ENCODE assay signal across 11 cellular contexts in genomic region chr16:79278506-79278905, GRCh38.
DNase-seq lines count a peak whose midpoint lies in the region; ATAC-seq lines count a peak whose summit lies in the region.
"Had no signal": no experiment of that assay in that cellular context is flagged by ENCODE, and none has a peak within 500 bp of the region (broad histone marks: within the 10 kb centered on the region; RNA-seq: fewer than 3 reads in every experiment).

No MANE protein-coding gene starts in this region.

- H3K4me1 Mint-ChIP-seq in activated CD4-positive, alpha-beta T cell treated with anti-CD3 and anti-CD28 coated beads, Interleukin-2, amount 10 ng/mL, durations not matched to agents 7 days and 5 days: peaks cover 81% of the 10 kb centered on the region

- peaks cover 35% of the 10 kb centered on the region for H3K4me1 ChIP-seq in effector memory CD4-positive, alpha-beta T cell (ENCODE audit: control insufficient read depth, insufficient read depth, low read length, poor library complexity, severe bottlenecking)
- H3K4me1 ChIP-seq: gastroesophageal sphincter had no signal

- ATAC-seq in HG02610 (IDR thresholded peaks at IDR 0.05; ENCODE audit: unreplicated experiment): peak; percentile 63
- ATAC-seq: gastroesophageal sphincter had no signal

- peak overlapping the region; percentile 51 for H3K27ac ChIP-seq in effector memory CD4-positive, alpha-beta T cell (ENCODE audit: insufficient read depth, low read length, poor library complexity, severe bottlenecking)
- H3K27ac ChIP-seq: gastroesophageal sphincter had no signal

- H3K9me3 ChIP-seq in effector memory CD4-positive, alpha-beta T cell (ENCODE audit: control insufficient read depth, low read length): no peaks in the 10 kb centered on the region
- H3K9me3 ChIP-seq: gastroesophageal sphincter had no signal

- POLR2A ChIA-PET in activated CD4-positive, alpha-beta T cell treated with anti-CD3 and anti-CD28 coated beads, Interleukin-2, amount 10 ng/mL, durations not matched to agents 7 days and 5 days (lab: Charles Lee): no interaction called here

- H3K9me3 Mint-ChIP-seq in activated CD4-positive, alpha-beta T cell treated with anti-CD3 and anti-CD28 coated beads, Interleukin-2, amount 10 ng/mL, durations not matched to agents 7 days and 5 days: peaks cover 2% of the 10 kb centered on the region
- H3K9me3 Mint-ChIP-seq: naive B cell, type B pancreatic cell had no signal

- peak overlapping the region; percentile 13 for H3K4me3 ChIP-seq in effector memory CD4-positive, alpha-beta T cell (ENCODE audit: insufficient read depth, low read depth, low read length, poor library complexity, severe bottlenecking)
- H3K4me3 ChIP-seq: gastroesophageal sphincter had no signal

- peak overlapping the region; percentile 92 for H3K27ac Mint-ChIP-seq in activated CD4-positive, alpha-beta T cell treated with anti-CD3 and anti-CD28 coated beads, Interleukin-2, amount 10 ng/mL, durations not matched to agents 7 days and 5 days
- H3K27ac Mint-ChIP-seq: type B pancreatic cell had no signal

- H3K27me3 Mint-ChIP-seq in activated CD4-positive, alpha-beta T cell treated with anti-CD3 and anti-CD28 coated beads, Interleukin-2, amount 10 ng/mL, durations not matched to agents 7 days and 5 days: peaks cover 35% of the 10 kb centered on the region

- peak; percentile 82 for DNase-seq in activated CD4-positive, alpha-beta T cell treated with anti-CD3 and anti-CD28 coated beads, Interleukin-2, amount 10 ng/mL, durations not matched to agents 7 days and 5 days
- DNase-seq in effector memory CD4-positive, alpha-beta T cell: peak in 2 of 3 donors; percentile 31 to 41
- peak; percentile 70 for DNase-seq in stimulated activated naive CD4-positive, alpha-beta T cell treated with Interleukin-2 at 50 U/mL for 16 hours (lab: John Stamatoyannopoulos, UW)
- DNase-seq in NCI-H2081 (lab: John Stamatoyannopoulos, UW) (no peak), glomerular visceral epithelial cell (ENCODE audit: extremely low spot score) (no peak), NCI-H1694 treated with DMSO at 0.1 percent for 48 hours (lab: John Stamatoyannopoulos, UW) (no peak), ureter (ENCODE audit: low spot score) (no peak)
- DNase-seq: naive B cell had no signal

- H3K27me3 ChIP-seq in effector memory CD4-positive, alpha-beta T cell (replicated peaks; ENCODE audit: control insufficient read depth, insufficient read depth, low read length, poor library complexity, severe bottlenecking): no peaks in the 10 kb centered on the region
- H3K27me3 ChIP-seq: gastroesophageal sphincter had no signal

- H3K36me3 Mint-ChIP-seq in activated CD4-positive, alpha-beta T cell treated with anti-CD3 and anti-CD28 coated beads, Interleukin-2, amount 10 ng/mL, durations not matched to agents 7 days and 5 days (ENCODE audit: low read depth): peaks cover 18% of the 10 kb centered on the region
- H3K36me3 Mint-ChIP-seq: naive B cell, type B pancreatic cell had no signal

- H3K36me3 ChIP-seq in effector memory CD4-positive, alpha-beta T cell (ENCODE audit: control insufficient read depth, insufficient read depth, low read length): no peaks in the 10 kb centered on the region
- H3K36me3 ChIP-seq: gastroesophageal sphincter had no signal

- peak overlapping the region; percentile 39 for H3K4me3 Mint-ChIP-seq in activated CD4-positive, alpha-beta T cell treated with anti-CD3 and anti-CD28 coated beads, Interleukin-2, amount 10 ng/mL, durations not matched to agents 7 days and 5 days
- H3K4me3 Mint-ChIP-seq: naive B cell, type B pancreatic cell had no signal

- CTCF ChIA-PET in activated CD4-positive, alpha-beta T cell treated with anti-CD3 and anti-CD28 coated beads, Interleukin-2, amount 10 ng/mL, durations not matched to agents 7 days and 5 days (lab: Charles Lee): interaction anchor here (0.7 to 1.7 kb wide), 3 partner anchors 12 to 277 kb away, joined by 4 to 7 read pairs (median 4); no protein-coding TSS in a partner anchor

Comparison
In these comparisons a context has a peak if more than half of its experiments do, and no peak if none do; other contexts are left out.
1. DNase-seq: peak in activated CD4-positive, alpha-beta T cell treated with anti-CD3 and anti-CD28 coated beads, Interleukin-2, amount 10 ng/mL, durations not matched to agents 7 days and 5 days (single experiment), effector memory CD4-positive, alpha-beta T cell (2 of 3) and stimulated activated naive CD4-positive, alpha-beta T cell treated with Interleukin-2 at 50 U/mL for 16 hours (single experiment); none in NCI-H2081 (0 of 2), glomerular visceral epithelial cell (single experiment), NCI-H1694 treated with DMSO at 0.1 percent for 48 hours (single experiment) and ureter (single experiment).